Comparison of ENCODE assay signal across 1 cellular context in the genomic region with DNA sequence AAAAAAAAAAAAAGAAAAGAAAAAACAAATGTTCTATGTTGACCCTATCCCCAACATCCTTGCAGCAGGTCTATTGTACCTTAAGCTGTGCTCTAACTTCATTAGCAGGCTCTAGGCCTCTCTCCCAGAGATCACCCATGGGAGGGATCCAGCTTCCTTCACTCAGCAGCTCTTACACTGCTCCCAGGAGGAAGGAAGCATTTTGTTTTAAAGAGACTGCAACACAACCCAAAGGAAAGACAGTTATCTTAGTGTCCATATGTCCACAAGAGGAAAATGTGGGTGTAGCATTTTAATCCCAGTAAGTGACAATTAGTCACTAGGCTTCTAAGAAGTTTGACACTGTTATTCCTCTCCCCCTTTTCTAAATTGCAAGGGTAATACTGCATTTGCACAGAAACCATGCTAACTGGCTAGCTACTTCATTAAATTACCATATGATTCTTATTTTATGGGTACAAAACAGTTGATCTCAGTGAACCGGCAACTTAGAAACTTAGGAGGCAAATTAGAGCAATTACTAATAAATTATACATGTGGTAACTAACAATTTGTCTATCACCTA.
TF ChIP-seq lines count a peak whose summit lies in the region.

No MANE protein-coding gene starts in this region.

TF ChIP-seq in K562, 482 proteins besides CTCF, POLR2A, EP300 and RAD21 (continued from another document and continues in another):
- TF ChIP-seq, protein P1, sequence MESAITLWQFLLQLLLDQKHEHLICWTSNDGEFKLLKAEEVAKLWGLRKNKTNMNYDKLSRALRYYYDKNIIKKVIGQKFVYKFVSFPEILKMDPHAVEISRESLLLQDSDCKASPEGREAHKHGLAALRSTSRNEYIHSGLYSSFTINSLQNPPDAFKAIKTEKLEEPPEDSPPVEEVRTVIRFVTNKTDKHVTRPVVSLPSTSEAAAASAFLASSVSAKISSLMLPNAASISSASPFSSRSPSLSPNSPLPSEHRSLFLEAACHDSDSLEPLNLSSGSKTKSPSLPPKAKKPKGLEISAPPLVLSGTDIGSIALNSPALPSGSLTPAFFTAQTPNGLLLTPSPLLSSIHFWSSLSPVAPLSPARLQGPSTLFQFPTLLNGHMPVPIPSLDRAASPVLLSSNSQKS (CRISPR knock-in tag; IDR thresholded peaks at IDR 0.05), result no peak
- TF ChIP-seq ESRRB (CRISPR knock-in tag; IDR thresholded peaks at IDR 0.05; ENCODE audit: borderline replicate concordance), result no peak
- TF ChIP-seq, protein P2, sequence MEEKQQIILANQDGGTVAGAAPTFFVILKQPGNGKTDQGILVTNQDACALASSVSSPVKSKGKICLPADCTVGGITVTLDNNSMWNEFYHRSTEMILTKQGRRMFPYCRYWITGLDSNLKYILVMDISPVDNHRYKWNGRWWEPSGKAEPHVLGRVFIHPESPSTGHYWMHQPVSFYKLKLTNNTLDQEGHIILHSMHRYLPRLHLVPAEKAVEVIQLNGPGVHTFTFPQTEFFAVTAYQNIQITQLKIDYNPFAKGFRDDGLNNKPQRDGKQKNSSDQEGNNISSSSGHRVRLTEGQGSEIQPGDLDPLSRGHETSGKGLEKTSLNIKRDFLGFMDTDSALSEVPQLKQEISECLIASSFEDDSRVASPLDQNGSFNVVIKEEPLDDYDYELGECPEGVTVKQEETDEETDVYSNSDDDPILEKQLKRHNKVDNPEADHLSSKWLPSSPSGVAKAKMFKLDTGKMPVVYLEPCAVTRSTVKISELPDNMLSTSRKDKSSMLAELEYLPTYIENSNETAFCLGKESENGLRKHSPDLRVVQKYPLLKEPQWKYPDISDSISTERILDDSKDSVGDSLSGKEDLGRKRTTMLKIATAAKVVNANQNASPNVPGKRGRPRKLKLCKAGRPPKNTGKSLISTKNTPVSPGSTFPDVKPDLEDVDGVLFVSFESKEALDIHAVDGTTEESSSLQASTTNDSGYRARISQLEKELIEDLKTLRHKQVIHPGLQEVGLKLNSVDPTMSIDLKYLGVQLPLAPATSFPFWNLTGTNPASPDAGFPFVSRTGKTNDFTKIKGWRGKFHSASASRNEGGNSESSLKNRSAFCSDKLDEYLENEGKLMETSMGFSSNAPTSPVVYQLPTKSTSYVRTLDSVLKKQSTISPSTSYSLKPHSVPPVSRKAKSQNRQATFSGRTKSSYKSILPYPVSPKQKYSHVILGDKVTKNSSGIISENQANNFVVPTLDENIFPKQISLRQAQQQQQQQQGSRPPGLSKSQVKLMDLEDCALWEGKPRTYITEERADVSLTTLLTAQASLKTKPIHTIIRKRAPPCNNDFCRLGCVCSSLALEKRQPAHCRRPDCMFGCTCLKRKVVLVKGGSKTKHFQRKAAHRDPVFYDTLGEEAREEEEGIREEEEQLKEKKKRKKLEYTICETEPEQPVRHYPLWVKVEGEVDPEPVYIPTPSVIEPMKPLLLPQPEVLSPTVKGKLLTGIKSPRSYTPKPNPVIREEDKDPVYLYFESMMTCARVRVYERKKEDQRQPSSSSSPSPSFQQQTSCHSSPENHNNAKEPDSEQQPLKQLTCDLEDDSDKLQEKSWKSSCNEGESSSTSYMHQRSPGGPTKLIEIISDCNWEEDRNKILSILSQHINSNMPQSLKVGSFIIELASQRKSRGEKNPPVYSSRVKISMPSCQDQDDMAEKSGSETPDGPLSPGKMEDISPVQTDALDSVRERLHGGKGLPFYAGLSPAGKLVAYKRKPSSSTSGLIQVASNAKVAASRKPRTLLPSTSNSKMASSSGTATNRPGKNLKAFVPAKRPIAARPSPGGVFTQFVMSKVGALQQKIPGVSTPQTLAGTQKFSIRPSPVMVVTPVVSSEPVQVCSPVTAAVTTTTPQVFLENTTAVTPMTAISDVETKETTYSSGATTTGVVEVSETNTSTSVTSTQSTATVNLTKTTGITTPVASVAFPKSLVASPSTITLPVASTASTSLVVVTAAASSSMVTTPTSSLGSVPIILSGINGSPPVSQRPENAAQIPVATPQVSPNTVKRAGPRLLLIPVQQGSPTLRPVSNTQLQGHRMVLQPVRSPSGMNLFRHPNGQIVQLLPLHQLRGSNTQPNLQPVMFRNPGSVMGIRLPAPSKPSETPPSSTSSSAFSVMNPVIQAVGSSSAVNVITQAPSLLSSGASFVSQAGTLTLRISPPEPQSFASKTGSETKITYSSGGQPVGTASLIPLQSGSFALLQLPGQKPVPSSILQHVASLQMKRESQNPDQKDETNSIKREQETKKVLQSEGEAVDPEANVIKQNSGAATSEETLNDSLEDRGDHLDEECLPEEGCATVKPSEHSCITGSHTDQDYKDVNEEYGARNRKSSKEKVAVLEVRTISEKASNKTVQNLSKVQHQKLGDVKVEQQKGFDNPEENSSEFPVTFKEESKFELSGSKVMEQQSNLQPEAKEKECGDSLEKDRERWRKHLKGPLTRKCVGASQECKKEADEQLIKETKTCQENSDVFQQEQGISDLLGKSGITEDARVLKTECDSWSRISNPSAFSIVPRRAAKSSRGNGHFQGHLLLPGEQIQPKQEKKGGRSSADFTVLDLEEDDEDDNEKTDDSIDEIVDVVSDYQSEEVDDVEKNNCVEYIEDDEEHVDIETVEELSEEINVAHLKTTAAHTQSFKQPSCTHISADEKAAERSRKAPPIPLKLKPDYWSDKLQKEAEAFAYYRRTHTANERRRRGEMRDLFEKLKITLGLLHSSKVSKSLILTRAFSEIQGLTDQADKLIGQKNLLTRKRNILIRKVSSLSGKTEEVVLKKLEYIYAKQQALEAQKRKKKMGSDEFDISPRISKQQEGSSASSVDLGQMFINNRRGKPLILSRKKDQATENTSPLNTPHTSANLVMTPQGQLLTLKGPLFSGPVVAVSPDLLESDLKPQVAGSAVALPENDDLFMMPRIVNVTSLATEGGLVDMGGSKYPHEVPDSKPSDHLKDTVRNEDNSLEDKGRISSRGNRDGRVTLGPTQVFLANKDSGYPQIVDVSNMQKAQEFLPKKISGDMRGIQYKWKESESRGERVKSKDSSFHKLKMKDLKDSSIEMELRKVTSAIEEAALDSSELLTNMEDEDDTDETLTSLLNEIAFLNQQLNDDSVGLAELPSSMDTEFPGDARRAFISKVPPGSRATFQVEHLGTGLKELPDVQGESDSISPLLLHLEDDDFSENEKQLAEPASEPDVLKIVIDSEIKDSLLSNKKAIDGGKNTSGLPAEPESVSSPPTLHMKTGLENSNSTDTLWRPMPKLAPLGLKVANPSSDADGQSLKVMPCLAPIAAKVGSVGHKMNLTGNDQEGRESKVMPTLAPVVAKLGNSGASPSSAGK (IDR thresholded peaks at IDR 0.05), result 0 out of 2 replicates have a peak, but pooled peaks have one; percentile 8
- no peak for TF ChIP-seq NR1H2 (CRISPR knock-in tag; IDR thresholded peaks at IDR 0.05)
- TF ChIP-seq ZNF644 (tag; IDR thresholded peaks at IDR 0.05; ENCODE audit: low read depth), result 0 out of 2 replicates have a peak, but pooled peaks have one; percentile 18
- TF ChIP-seq DIDO1 (tag; IDR thresholded peaks at IDR 0.05; ENCODE audit: low read depth), result no peak
- no peak for TF ChIP-seq KAT2B (IDR thresholded peaks at IDR 0.05; ENCODE audit: low read depth, low read length)
- TF ChIP-seq KLF1 (tag; IDR thresholded peaks at IDR 0.05), result 0 out of 2 replicates have a peak, but pooled peaks have one; percentile 33
- peak; percentile 71; the same call in 1 of the 2 replicates for TF ChIP-seq KLF16 (IDR thresholded peaks at IDR 0.05)
- TF ChIP-seq GATAD2B (IDR thresholded peaks at IDR 0.05; ENCODE audit: borderline replicate concordance), result peak; percentile 80
- TF ChIP-seq, protein P3, sequence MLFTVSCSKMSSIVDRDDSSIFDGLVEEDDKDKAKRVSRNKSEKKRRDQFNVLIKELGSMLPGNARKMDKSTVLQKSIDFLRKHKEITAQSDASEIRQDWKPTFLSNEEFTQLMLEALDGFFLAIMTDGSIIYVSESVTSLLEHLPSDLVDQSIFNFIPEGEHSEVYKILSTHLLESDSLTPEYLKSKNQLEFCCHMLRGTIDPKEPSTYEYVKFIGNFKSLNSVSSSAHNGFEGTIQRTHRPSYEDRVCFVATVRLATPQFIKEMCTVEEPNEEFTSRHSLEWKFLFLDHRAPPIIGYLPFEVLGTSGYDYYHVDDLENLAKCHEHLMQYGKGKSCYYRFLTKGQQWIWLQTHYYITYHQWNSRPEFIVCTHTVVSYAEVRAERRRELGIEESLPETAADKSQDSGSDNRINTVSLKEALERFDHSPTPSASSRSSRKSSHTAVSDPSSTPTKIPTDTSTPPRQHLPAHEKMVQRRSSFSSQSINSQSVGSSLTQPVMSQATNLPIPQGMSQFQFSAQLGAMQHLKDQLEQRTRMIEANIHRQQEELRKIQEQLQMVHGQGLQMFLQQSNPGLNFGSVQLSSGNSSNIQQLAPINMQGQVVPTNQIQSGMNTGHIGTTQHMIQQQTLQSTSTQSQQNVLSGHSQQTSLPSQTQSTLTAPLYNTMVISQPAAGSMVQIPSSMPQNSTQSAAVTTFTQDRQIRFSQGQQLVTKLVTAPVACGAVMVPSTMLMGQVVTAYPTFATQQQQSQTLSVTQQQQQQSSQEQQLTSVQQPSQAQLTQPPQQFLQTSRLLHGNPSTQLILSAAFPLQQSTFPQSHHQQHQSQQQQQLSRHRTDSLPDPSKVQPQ (CRISPR knock-in tag; IDR thresholded peaks at IDR 0.05; ENCODE audit: borderline replicate concordance), result no peak
- peak; percentile 94 for TF ChIP-seq SMARCA4 (IDR thresholded peaks at IDR 0.05)
- TF ChIP-seq, protein P4, sequence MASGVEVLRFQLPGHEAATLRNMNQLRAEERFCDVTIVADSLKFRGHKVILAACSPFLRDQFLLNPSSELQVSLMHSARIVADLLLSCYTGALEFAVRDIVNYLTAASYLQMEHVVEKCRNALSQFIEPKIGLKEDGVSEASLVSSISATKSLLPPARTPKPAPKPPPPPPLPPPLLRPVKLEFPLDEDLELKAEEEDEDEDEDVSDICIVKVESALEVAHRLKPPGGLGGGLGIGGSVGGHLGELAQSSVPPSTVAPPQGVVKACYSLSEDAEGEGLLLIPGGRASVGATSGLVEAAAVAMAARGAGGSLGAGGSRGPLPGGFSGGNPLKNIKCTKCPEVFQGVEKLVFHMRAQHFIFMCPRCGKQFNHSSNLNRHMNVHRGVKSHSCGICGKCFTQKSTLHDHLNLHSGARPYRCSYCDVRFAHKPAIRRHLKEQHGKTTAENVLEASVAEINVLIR (CRISPR knock-in tag; IDR thresholded peaks at IDR 0.05), result no peak
- TF ChIP-seq DACH1 (IDR thresholded peaks at IDR 0.05; ENCODE audit: partially characterized antibody), result peak; percentile 53
- TF ChIP-seq NCOA4 (IDR thresholded peaks at IDR 0.05; ENCODE audit: partially characterized antibody), result no peak
- TF ChIP-seq RBM14 (IDR thresholded peaks at IDR 0.05; ENCODE audit: borderline replicate concordance, insufficient read depth, low read depth, low read length), result no peak
- no peak for TF ChIP-seq PHB2 (IDR thresholded peaks at IDR 0.05; ENCODE audit: low read depth)
- no peak for TF ChIP-seq RBM34 (IDR thresholded peaks at IDR 0.05; ENCODE audit: borderline replicate concordance, insufficient read depth, low read length)
- TF ChIP-seq MAFK (IDR thresholded peaks at IDR 0.05; ENCODE audit: low read length), result peak; percentile 39; the same call in 1 of the 2 replicates
- 0 out of 2 replicates have a peak, but pooled peaks have one; percentile 55 for TF ChIP-seq GATAD2A (IDR thresholded peaks at IDR 0.05)
- TF ChIP-seq FOXP1 (CRISPR knock-in tag; IDR thresholded peaks at IDR 0.05), result no peak
- TF ChIP-seq ZNF316 (IDR thresholded peaks at IDR 0.05), result peak; percentile 59; the same call in 1 of the 2 replicates
- peak; percentile 34; the same call in 1 of the 2 replicates for TF ChIP-seq MEF2A (IDR thresholded peaks at IDR 0.05; ENCODE audit: control insufficient read depth, low read depth, low read length)
- TF ChIP-seq CBX3 (IDR thresholded peaks at IDR 0.05; ENCODE audit: borderline replicate concordance in 1 of 2, low read length in 2 of 2), result no peak; a peak in 1 of 3 replicates
- TF ChIP-seq, protein P5, sequence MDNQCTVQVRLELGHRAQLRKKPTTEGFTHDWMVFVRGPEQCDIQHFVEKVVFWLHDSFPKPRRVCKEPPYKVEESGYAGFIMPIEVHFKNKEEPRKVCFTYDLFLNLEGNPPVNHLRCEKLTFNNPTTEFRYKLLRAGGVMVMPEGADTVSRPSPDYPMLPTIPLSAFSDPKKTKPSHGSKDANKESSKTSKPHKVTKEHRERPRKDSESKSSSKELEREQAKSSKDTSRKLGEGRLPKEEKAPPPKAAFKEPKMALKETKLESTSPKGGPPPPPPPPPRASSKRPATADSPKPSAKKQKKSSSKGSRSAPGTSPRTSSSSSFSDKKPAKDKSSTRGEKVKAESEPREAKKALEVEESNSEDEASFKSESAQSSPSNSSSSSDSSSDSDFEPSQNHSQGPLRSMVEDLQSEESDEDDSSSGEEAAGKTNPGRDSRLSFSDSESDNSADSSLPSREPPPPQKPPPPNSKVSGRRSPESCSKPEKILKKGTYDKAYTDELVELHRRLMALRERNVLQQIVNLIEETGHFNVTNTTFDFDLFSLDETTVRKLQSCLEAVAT (IDR thresholded peaks at IDR 0.05), result peak; percentile 38 to 69; a peak in 1 of 4 replicates
- TF ChIP-seq, protein P6, sequence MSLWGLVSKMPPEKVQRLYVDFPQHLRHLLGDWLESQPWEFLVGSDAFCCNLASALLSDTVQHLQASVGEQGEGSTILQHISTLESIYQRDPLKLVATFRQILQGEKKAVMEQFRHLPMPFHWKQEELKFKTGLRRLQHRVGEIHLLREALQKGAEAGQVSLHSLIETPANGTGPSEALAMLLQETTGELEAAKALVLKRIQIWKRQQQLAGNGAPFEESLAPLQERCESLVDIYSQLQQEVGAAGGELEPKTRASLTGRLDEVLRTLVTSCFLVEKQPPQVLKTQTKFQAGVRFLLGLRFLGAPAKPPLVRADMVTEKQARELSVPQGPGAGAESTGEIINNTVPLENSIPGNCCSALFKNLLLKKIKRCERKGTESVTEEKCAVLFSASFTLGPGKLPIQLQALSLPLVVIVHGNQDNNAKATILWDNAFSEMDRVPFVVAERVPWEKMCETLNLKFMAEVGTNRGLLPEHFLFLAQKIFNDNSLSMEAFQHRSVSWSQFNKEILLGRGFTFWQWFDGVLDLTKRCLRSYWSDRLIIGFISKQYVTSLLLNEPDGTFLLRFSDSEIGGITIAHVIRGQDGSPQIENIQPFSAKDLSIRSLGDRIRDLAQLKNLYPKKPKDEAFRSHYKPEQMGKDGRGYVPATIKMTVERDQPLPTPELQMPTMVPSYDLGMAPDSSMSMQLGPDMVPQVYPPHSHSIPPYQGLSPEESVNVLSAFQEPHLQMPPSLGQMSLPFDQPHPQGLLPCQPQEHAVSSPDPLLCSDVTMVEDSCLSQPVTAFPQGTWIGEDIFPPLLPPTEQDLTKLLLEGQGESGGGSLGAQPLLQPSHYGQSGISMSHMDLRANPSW (CRISPR knock-in tag; IDR thresholded peaks at IDR 0.05), result no peak
- TF ChIP-seq NCOA1 (IDR thresholded peaks at IDR 0.05; ENCODE audit: low read depth), result peak; percentile 78
- TF ChIP-seq POLR2B (IDR thresholded peaks at IDR 0.05; ENCODE audit: low read depth, partially characterized antibody), result no peak
